In genomic region chr11:33828604-33829429, GRCh38 we compare ENCODE assay signal across 1 cellular context.
TF ChIP-seq lines count a peak whose summit lies in the region.

No MANE protein-coding gene starts in this region.

TF ChIP-seq in H1, 55 proteins besides CTCF, POLR2A, EP300 and RAD21 (continued from another document):
- TF ChIP-seq EZH2 (IDR thresholded peaks at IDR 0.05; ENCODE audit: low read depth, low read length, severe bottlenecking) = peak; percentile 53
- TF ChIP-seq CREB1 (IDR thresholded peaks at IDR 0.05) = no peak
TF ChIP-seq in H1: peak in this region for 4.
